In the genomic region with DNA sequence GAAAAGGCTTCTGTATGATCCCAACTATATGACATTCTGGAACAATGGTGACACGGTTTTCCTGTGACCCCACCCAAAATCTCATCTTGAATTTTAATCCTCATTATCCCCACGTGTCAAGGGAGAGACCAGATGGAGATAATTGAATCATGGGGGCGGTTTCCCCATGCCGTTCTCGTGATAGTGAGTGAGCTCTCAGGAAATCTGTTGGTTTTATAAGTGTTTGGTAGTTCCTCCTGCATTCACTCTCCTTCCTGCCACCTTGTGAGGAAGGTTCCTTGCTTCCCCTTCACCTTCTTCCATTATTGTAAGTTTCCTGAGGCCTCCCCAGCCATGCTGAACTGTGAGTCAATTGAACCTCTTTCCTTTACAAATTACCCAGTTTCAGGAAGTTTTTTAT, we compare ENCODE assay signal across 17 cellular contexts.
"Had no signal": no experiment of that assay in that cellular context is flagged by ENCODE, and none has a peak within 500 bp of the region (broad histone marks: within the 10 kb centered on the region; RNA-seq: fewer than 3 reads in every experiment).

No MANE protein-coding gene starts in this region.

- H3K27me3 Mint-ChIP-seq: activated CD4-positive, alpha-beta T cell treated with anti-CD3 and anti-CD28 coated beads for 36 hours; activated naive CD8-positive, alpha-beta T cell treated with anti-CD3 and anti-CD28 coated beads, Interleukin-2, amount 50 U/mL, for 24 hours; brain had no signal

- DNase-seq: activated CD4-positive, alpha-beta T cell treated with anti-CD3 and anti-CD28 coated beads for 36 hours; activated naive CD8-positive, alpha-beta T cell treated with anti-CD3 and anti-CD28 coated beads, Interleukin-2, amount 50 U/mL, for 24 hours; anterior cingulate cortex; caudate nucleus; dorsolateral prefrontal cortex; erythroblast; foreskin melanocyte; hypothalamus; lower lobe of right lung; natural killer cell; sigmoid colon; stimulated activated CD4-positive, alpha-beta T cell treated with anti-CD3 and anti-CD28 coated beads, Interleukin-4, amount 100 ng/mL, for 24 hours; testis; upper lobe of left lung had no signal

- H3K4me1 Mint-ChIP-seq: brain; natural killer cell; stimulated activated effector memory CD8-positive, alpha-beta T cell treated with anti-CD3 and anti-CD28 coated beads, Interleukin-12 subunit alpha, Interleukin-12 subunit beta, amount 100 ng/mL, for 72 hours had no signal

- H3K4me3 Mint-ChIP-seq: activated CD4-positive, alpha-beta T cell treated with anti-CD3 and anti-CD28 coated beads for 36 hours; activated naive CD8-positive, alpha-beta T cell treated with anti-CD3 and anti-CD28 coated beads, Interleukin-2, amount 50 U/mL, for 24 hours; activated T-helper 1 cell treated with anti-CD3 and anti-CD28 coated beads, Interleukin-12 subunit alpha, Interleukin-12 subunit beta, Interleukin-2, Interleukin-4 antibody, amounts not matched to agents 30 ng/mL and 10 ng/mL and 1 ng/mL, durations not matched to agents 14 hours and 24 hours and 36 hours; brain; natural killer cell; stimulated activated effector memory CD8-positive, alpha-beta T cell treated with anti-CD3 and anti-CD28 coated beads, Interleukin-12 subunit alpha, Interleukin-12 subunit beta, amount 100 ng/mL, for 72 hours had no signal

- H3K36me3 Mint-ChIP-seq: brain; natural killer cell; stimulated activated effector memory CD8-positive, alpha-beta T cell treated with anti-CD3 and anti-CD28 coated beads, Interleukin-12 subunit alpha, Interleukin-12 subunit beta, amount 100 ng/mL, for 72 hours had no signal

- H3K27ac Mint-ChIP-seq: activated CD4-positive, alpha-beta T cell treated with anti-CD3 and anti-CD28 coated beads for 36 hours; activated naive CD8-positive, alpha-beta T cell treated with anti-CD3 and anti-CD28 coated beads, Interleukin-2, amount 50 U/mL, for 24 hours; activated T-helper 1 cell treated with anti-CD3 and anti-CD28 coated beads, Interleukin-12 subunit alpha, Interleukin-12 subunit beta, Interleukin-2, Interleukin-4 antibody, amounts not matched to agents 30 ng/mL and 10 ng/mL and 1 ng/mL, durations not matched to agents 14 hours and 24 hours and 36 hours; brain; natural killer cell; stimulated activated effector memory CD8-positive, alpha-beta T cell treated with anti-CD3 and anti-CD28 coated beads, Interleukin-12 subunit alpha, Interleukin-12 subunit beta, amount 100 ng/mL, for 72 hours had no signal

- H3K9me3 Mint-ChIP-seq: natural killer cell; stimulated activated effector memory CD8-positive, alpha-beta T cell treated with anti-CD3 and anti-CD28 coated beads, Interleukin-12 subunit alpha, Interleukin-12 subunit beta, amount 100 ng/mL, for 72 hours had no signal

- ATAC-seq: activated CD4-positive, alpha-beta T cell treated with anti-CD3 and anti-CD28 coated beads for 36 hours; activated naive CD8-positive, alpha-beta T cell treated with anti-CD3 and anti-CD28 coated beads, Interleukin-2, amount 50 U/mL, for 24 hours; lower lobe of right lung; natural killer cell; stimulated activated effector memory CD8-positive, alpha-beta T cell treated with anti-CD3 and anti-CD28 coated beads, Interleukin-12 subunit alpha, Interleukin-12 subunit beta, amount 100 ng/mL, for 72 hours had no signal
